ENCODE assay signal across 24 cellular contexts in genomic region chr6:13373919-13374318, GRCh38.
"Had no signal": no experiment of that assay in that cellular context is flagged by ENCODE, and none has a peak within 500 bp of the region (broad histone marks: within the 10 kb centered on the region; RNA-seq: fewer than 3 reads in every experiment).

No MANE protein-coding gene starts in this region.

- H3K4me3 Mint-ChIP-seq: activated CD4-positive, alpha-beta T cell treated with anti-CD3 and anti-CD28 coated beads, Interleukin-2, amount 10 ng/mL, durations not matched to agents 24 days and 14 days; activated CD8-positive, alpha-beta memory T cell treated with anti-CD3 and anti-CD28 coated beads, Interleukin-2, amount 10 ng/mL, durations not matched to agents 7 days and 5 days; activated naive CD8-positive, alpha-beta T cell treated with anti-CD3 and anti-CD28 coated beads, Interleukin-2, amount 50 U/mL, for 24 hours; activated T-cell treated with anti-CD3 and anti-CD28 coated beads, Interleukin-2, amount 50 U/mL, for 4 hours; brain; T-helper 17 cell; WTC11 had no signal

- ATAC-seq: activated CD8-positive, alpha-beta memory T cell treated with anti-CD3 and anti-CD28 coated beads, Interleukin-2, amount 10 ng/mL, durations not matched to agents 7 days and 5 days; activated naive CD4-positive, alpha-beta T cell treated with anti-CD3 and anti-CD28 coated beads, Interleukin-2, amount 50 U/mL, for 72 hours; activated naive CD8-positive, alpha-beta T cell treated with anti-CD3 and anti-CD28 coated beads, Interleukin-2, amount 50 U/mL, for 24 hours; activated T-cell treated with anti-CD3 and anti-CD28 coated beads, Interleukin-2, amount 50 U/mL, for 4 hours; PC-3; T-helper 17 cell; WTC11 had no signal

- H3K9me3 Mint-ChIP-seq: activated naive CD4-positive, alpha-beta T cell treated with anti-CD3 and anti-CD28 coated beads, Interleukin-2, amount 50 U/mL, for 72 hours; activated T-cell treated with anti-CD3 and anti-CD28 coated beads, Interleukin-2, amount 50 U/mL, for 4 hours; brain had no signal

- H3K36me3 Mint-ChIP-seq: activated naive CD4-positive, alpha-beta T cell treated with anti-CD3 and anti-CD28 coated beads, Interleukin-2, amount 50 U/mL, for 72 hours; WTC11 had no signal

- DNase-seq: activated CD4-positive, alpha-beta T cell treated with anti-CD3 and anti-CD28 coated beads for 1 hour; activated CD4-positive, alpha-beta T cell treated with anti-CD3 and anti-CD28 coated beads, Interleukin-2, amount 10 ng/mL, durations not matched to agents 24 days and 14 days; activated CD4-positive, alpha-beta T cell treated with anti-CD3 and anti-CD28 coated beads, Interleukin-2, amount 50 U/mL, for 48 hours; activated CD8-positive, alpha-beta memory T cell treated with anti-CD3 and anti-CD28 coated beads, Interleukin-2, amount 10 ng/mL, durations not matched to agents 7 days and 5 days; activated effector memory CD4-positive, alpha-beta T cell treated with anti-CD3 and anti-CD28 coated beads, Interleukin-2, amount 50 U/mL, for 16 hours; activated naive CD4-positive, alpha-beta T cell treated with Interleukin-2 at 50 U/mL for 16 hours; activated naive CD8-positive, alpha-beta T cell treated with anti-CD3 and anti-CD28 coated beads, Interleukin-2, amount 50 U/mL, for 24 hours; activated T-cell treated with anti-CD3 and anti-CD28 coated beads, Interleukin-2, amount 50 U/mL, for 4 hours; amniotic stem cell; KG1; NCI-H1092; NCI-H1417; NCI-H1694; NCI-H2029 treated with DMSO at 0.1 percent for 48 hours; NCI-H510A treated with DMSO at 0.1 percent for 48 hours; NCI-H69; PC-3; SIG-M5; T-helper 17 cell; T-helper 9 cell had no signal

- H3K27ac Mint-ChIP-seq: activated CD4-positive, alpha-beta T cell treated with anti-CD3 and anti-CD28 coated beads, Interleukin-2, amount 10 ng/mL, durations not matched to agents 24 days and 14 days; activated CD8-positive, alpha-beta memory T cell treated with anti-CD3 and anti-CD28 coated beads, Interleukin-2, amount 10 ng/mL, durations not matched to agents 7 days and 5 days; activated naive CD4-positive, alpha-beta T cell treated with anti-CD3 and anti-CD28 coated beads, Interleukin-2, amount 50 U/mL, for 72 hours; activated naive CD8-positive, alpha-beta T cell treated with anti-CD3 and anti-CD28 coated beads, Interleukin-2, amount 50 U/mL, for 24 hours; T-helper 17 cell; WTC11 had no signal

- H3K27me3 Mint-ChIP-seq: activated CD4-positive, alpha-beta T cell treated with anti-CD3 and anti-CD28 coated beads, Interleukin-2, amount 10 ng/mL, durations not matched to agents 24 days and 14 days; activated CD8-positive, alpha-beta memory T cell treated with anti-CD3 and anti-CD28 coated beads, Interleukin-2, amount 10 ng/mL, durations not matched to agents 7 days and 5 days; activated naive CD8-positive, alpha-beta T cell treated with anti-CD3 and anti-CD28 coated beads, Interleukin-2, amount 50 U/mL, for 24 hours; brain had no signal

- FAIRE-seq: astrocyte had no signal
